9 cellular contexts compared by ENCODE assay signal in the genomic region with DNA sequence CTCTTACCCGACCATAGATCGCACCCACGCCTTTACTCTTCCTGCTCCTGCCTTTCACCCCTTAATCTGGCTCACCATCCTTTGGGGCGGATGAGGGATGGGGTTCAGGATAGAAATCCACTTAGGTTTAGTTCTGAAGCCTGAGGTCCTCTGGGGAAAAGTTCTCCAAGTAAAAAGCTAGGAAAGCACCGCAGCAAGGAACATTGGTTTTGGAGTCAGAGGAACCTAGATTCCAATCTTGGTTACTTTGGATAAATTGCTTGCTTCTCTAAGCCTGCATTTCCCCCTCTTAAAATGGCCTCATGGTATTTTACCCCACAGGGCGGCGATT. TPM values are rescaled to one million over a fixed set of nuclear protein-coding genes. Genes with fewer than 3 reads are reported as not detected.
A peak's percentile ranks its signal among the peaks of the same experiment; 100 is the strongest.
DNase-seq lines count a peak whose midpoint lies in the region; ATAC-seq lines count a peak whose summit lies in the region.
"Had no signal": no experiment of that assay in that cellular context is flagged by ENCODE, and none has a peak within 500 bp of the region (broad histone marks: within the 10 kb centered on the region; RNA-seq: fewer than 3 reads in every experiment).

No MANE protein-coding gene starts in this region.

- no peak for DNase-seq in activated CD4-positive, alpha-beta T cell treated with anti-CD3 and anti-CD28 coated beads for 36 hours
- no peak for DNase-seq in activated CD4-positive, alpha-beta T cell treated with anti-CD3 and anti-CD28 coated beads, Interleukin-2, amount 50 U/mL, for 1 hour
- no peak for DNase-seq in activated CD8-positive, alpha-beta T cell treated with anti-CD3 and anti-CD28 coated beads, Interleukin-2, amount 10 ng/mL, durations not matched to agents 7 days and 5 days
- DNase-seq in substantia nigra (lab: John Stamatoyannopoulos, UW) (no peak), AG20443 (ENCODE audit: low spot score) (no peak), ecto neural progenitor cell (ENCODE audit: low spot score) (no peak)
- DNase-seq: NCI-H2081 treated with DMSO at 0.1 percent for 48 hours had no signal

- H3K4me3 ChIP-seq in iPS-18c (ENCODE audit: insufficient read depth, low read depth, low read length) = peak overlapping the region; percentile 57; the same call in 1 of the 2 replicates

- peaks cover 20% of the 10 kb centered on the region for H3K4me1 Mint-ChIP-seq in activated CD4-positive, alpha-beta T cell treated with anti-CD3 and anti-CD28 coated beads for 36 hours
- H3K4me1 Mint-ChIP-seq in activated CD8-positive, alpha-beta T cell treated with anti-CD3 and anti-CD28 coated beads, Interleukin-2, amount 10 ng/mL, durations not matched to agents 7 days and 5 days (ENCODE audit: low read depth) = peaks cover 17% of the 10 kb centered on the region

- no peaks in the 10 kb centered on the region for H3K9me3 Mint-ChIP-seq in activated CD4-positive, alpha-beta T cell treated with anti-CD3 and anti-CD28 coated beads for 36 hours (ENCODE audit: low read depth)
- no peaks in the 10 kb centered on the region for H3K9me3 Mint-ChIP-seq in activated CD8-positive, alpha-beta T cell treated with anti-CD3 and anti-CD28 coated beads, Interleukin-2, amount 10 ng/mL, durations not matched to agents 7 days and 5 days (ENCODE audit: insufficient read depth)

- H3K4me3 Mint-ChIP-seq in activated CD4-positive, alpha-beta T cell treated with anti-CD3 and anti-CD28 coated beads for 36 hours = peak overlapping the region; percentile 79
- H3K4me3 Mint-ChIP-seq in activated CD8-positive, alpha-beta T cell treated with anti-CD3 and anti-CD28 coated beads, Interleukin-2, amount 10 ng/mL, durations not matched to agents 7 days and 5 days = peak overlapping the region; percentile 79

- peaks cover 18% of the 10 kb centered on the region for H3K27me3 Mint-ChIP-seq in activated CD4-positive, alpha-beta T cell treated with anti-CD3 and anti-CD28 coated beads for 36 hours
- H3K27me3 Mint-ChIP-seq in activated CD8-positive, alpha-beta T cell treated with anti-CD3 and anti-CD28 coated beads, Interleukin-2, amount 10 ng/mL, durations not matched to agents 7 days and 5 days (ENCODE audit: low read depth) = peaks cover 56% of the 10 kb centered on the region

- no peak for ATAC-seq in activated CD4-positive, alpha-beta T cell treated with anti-CD3 and anti-CD28 coated beads for 36 hours
- no peak for ATAC-seq in activated CD8-positive, alpha-beta T cell treated with anti-CD3 and anti-CD28 coated beads, Interleukin-2, amount 10 ng/mL, durations not matched to agents 7 days and 5 days
- ATAC-seq in HG03095 (IDR thresholded peaks at IDR 0.05; ENCODE audit: unreplicated experiment) = no peak

- H3K36me3 Mint-ChIP-seq in activated CD4-positive, alpha-beta T cell treated with anti-CD3 and anti-CD28 coated beads for 36 hours (ENCODE audit: low read depth) = no peaks in the 10 kb centered on the region
- H3K36me3 Mint-ChIP-seq in activated CD8-positive, alpha-beta T cell treated with anti-CD3 and anti-CD28 coated beads, Interleukin-2, amount 10 ng/mL, durations not matched to agents 7 days and 5 days (ENCODE audit: low read depth) = peaks cover 3% of the 10 kb centered on the region

- CTCF ChIA-PET in activated CD4-positive, alpha-beta T cell treated with anti-CD3 and anti-CD28 coated beads for 36 hours (lab: Charles Lee) = interaction anchor here (0.7 to 4.3 kb wide), 8 partner anchors 12 to 207 kb away, joined by 3 to 48 read pairs (median 5); a partner anchor contains a TSS
- CTCF ChIA-PET in activated CD8-positive, alpha-beta T cell treated with anti-CD3 and anti-CD28 coated beads, Interleukin-2, amount 10 ng/mL, durations not matched to agents 7 days and 5 days (lab: Charles Lee) = interaction anchor here (0.8 to 5.3 kb wide), 4 partner anchors 12 to 152 kb away, joined by 3 to 55 read pairs (median 8); no protein-coding TSS in a partner anchor

- intact Hi-C loops in activated CD4-positive, alpha-beta T cell treated with anti-CD3 and anti-CD28 coated beads for 36 hours (cut with DNase I, micrococcal nuclease) = loop anchor here in 1 of 2 experiments (10.0 kb wide), 1 partner anchor 1030 kb away; a partner anchor contains a TSS

- H3K27ac Mint-ChIP-seq in activated CD4-positive, alpha-beta T cell treated with anti-CD3 and anti-CD28 coated beads for 36 hours = peak overlapping the region; percentile 26
- H3K27ac Mint-ChIP-seq in activated CD8-positive, alpha-beta T cell treated with anti-CD3 and anti-CD28 coated beads, Interleukin-2, amount 10 ng/mL, durations not matched to agents 7 days and 5 days = no peak overlapping the region

- H3K27ac ChIP-seq in substantia nigra (ENCODE audit: low read depth, low read length, poor library complexity, severe bottlenecking) = peak overlapping the region; percentile 38

- H3K9me3 ChIP-seq in iPS-18c (ENCODE audit: control insufficient read depth, insufficient read depth, low read length) = no peaks in the 10 kb centered on the region

- POLR2A ChIA-PET in activated CD4-positive, alpha-beta T cell treated with anti-CD3 and anti-CD28 coated beads for 36 hours (lab: Charles Lee) = interaction anchor here (0.6 kb wide), 1 partner anchor 185 kb away, joined by 4 read pairs; no protein-coding TSS in a partner anchor
- POLR2A ChIA-PET in activated CD8-positive, alpha-beta T cell treated with anti-CD3 and anti-CD28 coated beads, Interleukin-2, amount 10 ng/mL, durations not matched to agents 7 days and 5 days (lab: Charles Lee) = interaction anchor here (0.9 to 1.7 kb wide), 4 partner anchors 8 to 207 kb away, joined by 3 to 4 read pairs (median 3); a partner anchor contains a TSS

RNA-seq across cellular contexts. Expression of a gene that starts 1.0 kb away (rescaled TPM):
- total RNA-seq in activated CD4-positive, alpha-beta T cell treated with anti-CD3 and anti-CD28 coated beads for 36 hours = under 1 TPM; 0.37 to 0.57 TPM
- under 1 TPM; 0.24 to 0.83 TPM for total RNA-seq in activated CD8-positive, alpha-beta T cell treated with anti-CD3 and anti-CD28 coated beads, Interleukin-2, amount 10 ng/mL, durations not matched to agents 7 days and 5 days

RNA-seq across cellular contexts. Expression of a gene that starts 46.1 kb away (rescaled TPM):
- 10 to 100 TPM; 25.0 to 32.0 TPM for total RNA-seq in activated CD4-positive, alpha-beta T cell treated with anti-CD3 and anti-CD28 coated beads for 36 hours
- total RNA-seq in activated CD8-positive, alpha-beta T cell treated with anti-CD3 and anti-CD28 coated beads, Interleukin-2, amount 10 ng/mL, durations not matched to agents 7 days and 5 days = 10 to 100 TPM; 75.0 to 80.3 TPM
